ENCODE assay signal across 17 cellular contexts in the genomic region with DNA sequence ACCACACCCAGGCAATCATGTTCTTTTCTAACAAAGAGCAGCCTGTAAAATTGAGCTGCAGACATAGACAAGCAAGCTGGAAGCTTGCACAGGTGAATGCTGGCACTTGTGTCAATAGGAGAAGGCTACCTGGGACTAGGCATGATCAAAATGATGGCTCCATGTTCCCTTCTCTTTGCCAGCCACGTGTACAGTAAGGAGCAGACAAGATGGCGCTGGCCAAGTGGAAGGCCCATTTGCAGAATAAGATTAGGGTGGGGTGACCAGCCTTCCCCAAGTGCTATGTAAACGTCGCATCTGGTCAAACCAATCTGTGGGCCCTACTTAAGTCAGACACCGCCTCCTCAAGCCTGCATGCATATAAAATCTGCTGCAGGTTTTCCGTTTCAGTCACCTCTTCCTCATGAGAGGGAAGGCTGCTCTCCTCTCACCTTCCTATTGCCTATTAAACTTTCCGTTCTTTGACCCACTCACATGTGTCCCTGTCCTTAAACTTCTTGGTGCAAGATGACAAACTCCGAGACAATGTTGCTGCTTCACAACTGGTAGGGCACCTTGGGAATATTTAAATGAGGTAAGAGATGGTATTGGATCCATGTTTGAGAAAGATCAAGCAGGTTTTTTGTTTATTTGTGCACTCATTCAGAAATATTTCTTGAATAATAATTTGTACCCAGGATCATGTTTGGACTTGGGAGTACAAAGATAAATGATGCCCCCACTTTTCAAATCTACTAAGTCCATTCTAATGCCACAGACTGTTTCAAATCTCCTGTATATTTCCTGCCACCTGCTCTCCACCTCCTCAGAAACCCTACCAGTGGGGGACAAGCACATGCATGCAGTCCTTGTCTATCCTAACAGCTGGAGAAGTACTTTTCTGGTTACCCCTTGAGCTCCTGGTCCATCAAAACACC. TPM values are rescaled to one million over a fixed set of nuclear protein-coding genes. Genes with fewer than 3 reads are reported as not detected.
DNase-seq lines count a peak whose midpoint lies in the region; ATAC-seq, FAIRE-seq and TF ChIP-seq lines count a peak whose summit lies in the region.
"Had no signal": no experiment of that assay in that cellular context is flagged by ENCODE, and none has a peak within 500 bp of the region (broad histone marks: within the 10 kb centered on the region; RNA-seq: fewer than 3 reads in every experiment).

No MANE protein-coding gene starts in this region.

- WGBS in K562 (ENCODE audit: insufficient coverage, low coverage, missing lambda C conversion rate): under 1% methylated on average over 8 of the region's 8 CpGs

- TF ChIP-seq POLR2A in K562 (conservative IDR thresholded peaks at IDR 0.05): peak; percentile 100

- peaks cover 0 to 2% (median 0%) of the 10 kb centered on the region in 8 donors for H3K9me3 Mint-ChIP-seq in CD4-positive, alpha-beta memory T cell
- H3K9me3 Mint-ChIP-seq in HFFc6 (no peaks in the 10 kb centered on the region), natural killer cell (no peaks in the 10 kb centered on the region), MCF 10A (ENCODE audit: unreplicated experiment) (no peaks in the 10 kb centered on the region)
- H3K9me3 Mint-ChIP-seq: CD14-positive monocyte had no signal

- peak overlapping the region; percentile 56 to 95; a peak in 3 of 4 replicates for H3K9ac ChIP-seq in K562 (ENCODE audit: insufficient read depth in 1 of 2, low read depth in 2 of 2, low read length in 2 of 2)

- FAIRE-seq in K562 (lab: Jason Lieb, UNC): peak; percentile 96
- FAIRE-seq: HTR-8/SVneo had no signal

- TF ChIP-seq RAD21 in K562 (CRISPR knock-in tag; conservative IDR thresholded peaks at IDR 0.05 in 1 of 2, IDR thresholded peaks at IDR 0.05 in 1 of 2): no peak; a peak in 1 of 4 replicates

- intact Hi-C loops in CD4-positive, alpha-beta memory T cell (cut with micrococcal nuclease): no loop called here
- intact Hi-C loops in K562 (cut with micrococcal nuclease): loop anchor here (2.0 kb wide), 1 partner anchor 63 kb away; no protein-coding TSS in a partner anchor
- intact Hi-C loops in natural killer cell (cut with micrococcal nuclease): no loop called here
- intact Hi-C loops in MCF 10A (cut with micrococcal nuclease): no loop called here

- peak overlapping the region in 6 of 7 donors; percentile 6 to 73 (median 44) for H3K27ac Mint-ChIP-seq in CD4-positive, alpha-beta memory T cell
- H3K27ac Mint-ChIP-seq in HFFc6 (peak overlapping the region; percentile 86; the same call in 1 of the 2 replicates), natural killer cell (peak overlapping the region; percentile 93 to 98), MCF 10A (ENCODE audit: low read depth, unreplicated experiment) (no peak overlapping the region)
- H3K27ac Mint-ChIP-seq: CD14-positive monocyte had no signal

- H3K36me3 Mint-ChIP-seq in CD4-positive, alpha-beta memory T cell: no peaks in the 10 kb centered on the region
- H3K36me3 Mint-ChIP-seq in HFFc6 (ENCODE audit: low read depth) (no peaks in the 10 kb centered on the region), natural killer cell (no peaks in the 10 kb centered on the region), MCF 10A (ENCODE audit: insufficient read depth, unreplicated experiment) (no peaks in the 10 kb centered on the region)
- H3K36me3 Mint-ChIP-seq: CD14-positive monocyte had no signal

- peaks cover 10% of the 10 kb centered on the region; the same call in 2 of the 3 replicates for H3K79me2 ChIP-seq in K562 (ENCODE audit: control insufficient read depth, insufficient read depth, low read length)

- no peaks in the 10 kb centered on the region for H3K9me3 ChIP-seq in CD4-positive, alpha-beta memory T cell (ENCODE audit: control insufficient read depth in 1 of 2, low read length in 2 of 2)
- no peaks in the 10 kb centered on the region for H3K9me3 ChIP-seq in K562 (replicated peaks; ENCODE audit: control insufficient read depth, insufficient read depth, low read depth, low read length)
- H3K9me3 ChIP-seq: HAP-1 had no signal

- in situ Hi-C loops in K562 (cut with MboI): no loop called here

- H3K27me3 ChIP-seq in CD4-positive, alpha-beta memory T cell (ENCODE audit: insufficient read depth, low read length): no peaks in the 10 kb centered on the region
- no peaks in the 10 kb centered on the region for H3K27me3 ChIP-seq in K562 (ENCODE audit: control insufficient read depth in 2 of 2, insufficient read depth in 2 of 2, low read length in 2 of 2)

- no peak overlapping the region for H3K4me3 Mint-ChIP-seq in CD4-positive, alpha-beta memory T cell
- H3K4me3 Mint-ChIP-seq in HFFc6: no peak overlapping the region
- no peak overlapping the region for H3K4me3 Mint-ChIP-seq in natural killer cell
- H3K4me3 Mint-ChIP-seq in MCF 10A (ENCODE audit: unreplicated experiment): no peak overlapping the region
- H3K4me3 Mint-ChIP-seq: CD14-positive monocyte had no signal

- BruUV-seq in K562 (replicated peaks; lab: Mats Ljungman, UMichigan): TSS peak; percentile 98
- BruUV-seq in MCF 10A (replicated peaks; lab: Mats Ljungman, UMichigan): no TSS peak

- H3K4me2 ChIP-seq in K562 (ENCODE audit: insufficient read depth, low read length): peak overlapping the region; percentile 94

- no peaks in the 10 kb centered on the region for H3K9me1 ChIP-seq in K562 (ENCODE audit: control insufficient read depth, insufficient read depth, low read length)

- DNase-seq in CD4-positive, alpha-beta memory T cell: no peak
- DNase-seq in HFFc6 (no peak), K562 (ENCODE audit: extremely low read depth in 1 of 4, low spot score in 3 of 4) (peak; percentile 44 to 96 (median 64)), natural killer cell (no peak), MCF 10A (ENCODE audit: unreplicated experiment) (no peak), SHP77 (lab: John Stamatoyannopoulos, UW) (no peak)
- DNase-seq: ACHN, AML-193, NCI-H1092, NCI-H146, NCI-H2081 treated with DMSO at 0.1 percent for 48 hours, NCI-H2227 treated with DMSO at 0.1 percent for 48 hours had no signal

- peak; percentile 51 for TF ChIP-seq EP300 in K562 (IDR thresholded peaks at IDR 0.05; ENCODE audit: low read length)

- H4K20me1 ChIP-seq in K562 (replicated peaks; ENCODE audit: control insufficient read depth, insufficient read depth, low read length): no peaks in the 10 kb centered on the region

- peaks cover 44% of the 10 kb centered on the region for H3K4me1 ChIP-seq in CD4-positive, alpha-beta memory T cell (ENCODE audit: insufficient read depth, low read length)
- H3K4me1 ChIP-seq in K562 (replicated peaks in 1 of 2; ENCODE audit: control insufficient read depth in 2 of 2, insufficient read depth in 2 of 2, low read length in 2 of 2): peaks cover 29 to 60% of the 10 kb centered on the region in 2 experiments
- H3K4me1 ChIP-seq: HAP-1 had no signal

- ATAC-seq in K562 (peak; percentile 78), natural killer cell (no peak), HG03520 (IDR thresholded peaks at IDR 0.05; ENCODE audit: unreplicated experiment) (no peak)

- H3K4me1 Mint-ChIP-seq in CD4-positive, alpha-beta memory T cell: peaks cover 37 to 83% (median 56%) of the 10 kb centered on the region in 4 donors
- H3K4me1 Mint-ChIP-seq in HFFc6 (ENCODE audit: low read depth) (peaks cover 45% of the 10 kb centered on the region), natural killer cell (peaks cover 80 to 84% of the 10 kb centered on the region in 2 donors), MCF 10A (ENCODE audit: insufficient read depth, unreplicated experiment) (no peaks in the 10 kb centered on the region)

- H3K4me3 ChIP-seq in CD4-positive, alpha-beta memory T cell (ENCODE audit: low read length in 2 of 2): no peak overlapping the region
- H3K4me3 ChIP-seq in K562: peak overlapping the region; percentile 44
- H3K4me3 ChIP-seq: HAP-1 had no signal

- TF ChIP-seq CTCF in HFFc6 (IDR thresholded peaks at IDR 0.05): no peak
- TF ChIP-seq CTCF in K562 (IDR thresholded peaks at IDR 0.05 in 2 of 3, conservative IDR thresholded peaks at IDR 0.05 in 1 of 3; ENCODE audit: insufficient read depth in 2 of 3, low read depth in 1 of 3, low read length in 3 of 3): no peak
- TF ChIP-seq CTCF in natural killer cell (IDR thresholded peaks at IDR 0.05): no peak
- TF ChIP-seq CTCF in MCF 10A (IDR thresholded peaks at IDR 0.05; ENCODE audit: unreplicated experiment): no peak

- CTCF ChIA-PET in CD4-positive, alpha-beta memory T cell (lab: Charles Lee; ENCODE audit: partially characterized antibody): interaction anchor here (1.0 to 1.8 kb wide), 3 partner anchors 67 to 76 kb away, joined by 3 to 4 read pairs (median 4); no protein-coding TSS in a partner anchor
- CTCF ChIA-PET in K562 (lab: Yijun Ruan, JAX; ENCODE audit: low intra/inter-chr PET ratio): no interaction called here
- CTCF ChIA-PET in MCF 10A (lab: Yijun Ruan, JAX): no interaction called here

- no peaks in the 10 kb centered on the region for H3K36me3 ChIP-seq in CD4-positive, alpha-beta memory T cell (ENCODE audit: insufficient read depth, low read length)
- no peaks in the 10 kb centered on the region for H3K36me3 ChIP-seq in K562 (ENCODE audit: control insufficient read depth, insufficient read depth, low read length)
- H3K36me3 ChIP-seq: HAP-1 had no signal

- H3K27ac ChIP-seq in CD4-positive, alpha-beta memory T cell (ENCODE audit: low read depth, low read length): no peak overlapping the region
- H3K27ac ChIP-seq in K562 (ENCODE audit: extremely low read depth, low read depth, low read length): peak overlapping the region; percentile 96
- H3K27ac ChIP-seq: HL-60 had no signal

- H2AFZ ChIP-seq in K562 (ENCODE audit: low read depth, low read length): peak overlapping the region; percentile 69

- POLR2A ChIA-PET in CD4-positive, alpha-beta memory T cell (lab: Charles Lee; ENCODE audit: partially characterized antibody): interaction anchor here (0.6 to 7.2 kb wide), 2 partner anchors 15 to 82 kb away, joined by 3 to 58 read pairs; no protein-coding TSS in a partner anchor
- POLR2A ChIA-PET in K562 (lab: Yijun Ruan, JAX): interaction anchor here (0.6 to 3.2 kb wide), 30 partner anchors 8 to 819 kb away, joined by 3 to 53 read pairs (median 4); a partner anchor contains a TSS
- POLR2A ChIA-PET in MCF 10A (lab: Yijun Ruan, JAX): no interaction called here

- no peaks in the 10 kb centered on the region for H3K27me3 Mint-ChIP-seq in CD4-positive, alpha-beta memory T cell
- H3K27me3 Mint-ChIP-seq in HFFc6 (ENCODE audit: insufficient read depth) (peaks cover 5% of the 10 kb centered on the region; the same call in 1 of the 2 replicates), natural killer cell (ENCODE audit: low read depth in 2 of 2) (no peaks in the 10 kb centered on the region), MCF 10A (ENCODE audit: insufficient read depth, unreplicated experiment) (peaks cover 21% of the 10 kb centered on the region)

RNA-seq across cellular contexts. Expression of a gene that starts 30.7 kb away (rescaled TPM):
- total RNA-seq in CD4-positive, alpha-beta memory T cell: 10 to 100 TPM; 26.4 to 27.4 TPM
- 10 to 100 TPM; 19.1 to 21.4 TPM for polyA plus RNA-seq in CD4-positive, alpha-beta memory T cell
- 10 to 100 TPM; 28.8 to 39.1 (median 32.7) TPM for total RNA-seq in HFFc6 (2021; fragmentation: NEBNext Ultra II Directional; extraction: Animal tissue kit (Norgen Biotek cat#: 25700))
- 128 and 138 TPM in 2 replicates for total RNA-seq in K562 (2011; cell fraction: chromatin; rRNA removed; ENCODE audit: low replicate concordance)
- total RNA-seq in K562 (2011; cell fraction: nucleolus; rRNA removed): 54.0 and 59.5 TPM in 2 replicates
- total RNA-seq in K562 (2011; cell fraction: nucleoplasm; rRNA removed): 105 and 166 TPM in 2 replicates
- 22.0 and 23.8 TPM in 2 replicates for total RNA-seq in K562 (2014; rRNA removed)
- 43.7 and 52.6 TPM in 2 replicates for total RNA-seq in K562 (2014; rRNA removed; fragmentation: Illumina TruSeq; extraction: Trizol)
- total RNA-seq in K562 (2015; rRNA removed; fragmentation: Illumina TruSeq; extraction: Trizol): 39.6 and 42.7 TPM in 2 replicates
- total RNA-seq in K562 (2021): 47.1 and 51.9 TPM in 2 replicates
- 60.6 and 62.4 TPM in 2 replicates for polyA plus RNA-seq in K562 (2011; rRNA removed)
- 26.0 and 33.7 TPM in 2 replicates for polyA plus RNA-seq in K562 (2011; cell fraction: cytosol; rRNA removed)
- polyA plus RNA-seq in K562 (2011; cell fraction: nucleus; rRNA removed): 34.5 and 36.0 TPM in 2 replicates
- polyA plus RNA-seq in K562 (2012): 21.8 and 26.0 TPM in 2 replicates
- 21.0 and 22.9 TPM in 2 replicates for polyA plus RNA-seq in K562 (2014; fragmentation: Illumina TruSeq; extraction: Trizol)
- polyA plus RNA-seq in K562 (2014; fragmentation: Nextera tagmentation; extraction: Ambion mirVana): 10 to 100 TPM; 15.9 to 57.6 TPM
- polyA plus RNA-seq in K562 (2014; rRNA removed): 14.0 and 15.5 TPM in 2 replicates
- 200 and 204 TPM in 2 replicates for polyA minus RNA-seq in K562 (2011; rRNA and poly(A)+ RNA removed)
- 71.2 and 76.9 TPM in 2 replicates for polyA minus RNA-seq in K562 (2011; cell fraction: cytosol; rRNA and poly(A)+ RNA removed)
- polyA minus RNA-seq in K562 (2011; cell fraction: nucleus; rRNA and poly(A)+ RNA removed): 21.1 and 40.8 TPM in 2 replicates
- 100 to 1,000 TPM in 2 of 3 donors, 10 to 100 TPM in 1; 78.0 to 120 (median 113) TPM for total RNA-seq in natural killer cell
- 27.6 and 29.4 TPM in 2 replicates for total RNA-seq in MCF 10A (2022)

Comparison
In these comparisons a context has a peak if more than half of its experiments do, and no peak if none do; other contexts are left out.
1. DNase-seq: peak in K562 (4 of 4); none in CD4-positive, alpha-beta memory T cell (0 of 5), HFFc6 (single experiment), natural killer cell (single experiment), MCF 10A (single experiment) and SHP77 (0 of 2).